8 cellular contexts compared by ENCODE assay signal in the genomic region with DNA sequence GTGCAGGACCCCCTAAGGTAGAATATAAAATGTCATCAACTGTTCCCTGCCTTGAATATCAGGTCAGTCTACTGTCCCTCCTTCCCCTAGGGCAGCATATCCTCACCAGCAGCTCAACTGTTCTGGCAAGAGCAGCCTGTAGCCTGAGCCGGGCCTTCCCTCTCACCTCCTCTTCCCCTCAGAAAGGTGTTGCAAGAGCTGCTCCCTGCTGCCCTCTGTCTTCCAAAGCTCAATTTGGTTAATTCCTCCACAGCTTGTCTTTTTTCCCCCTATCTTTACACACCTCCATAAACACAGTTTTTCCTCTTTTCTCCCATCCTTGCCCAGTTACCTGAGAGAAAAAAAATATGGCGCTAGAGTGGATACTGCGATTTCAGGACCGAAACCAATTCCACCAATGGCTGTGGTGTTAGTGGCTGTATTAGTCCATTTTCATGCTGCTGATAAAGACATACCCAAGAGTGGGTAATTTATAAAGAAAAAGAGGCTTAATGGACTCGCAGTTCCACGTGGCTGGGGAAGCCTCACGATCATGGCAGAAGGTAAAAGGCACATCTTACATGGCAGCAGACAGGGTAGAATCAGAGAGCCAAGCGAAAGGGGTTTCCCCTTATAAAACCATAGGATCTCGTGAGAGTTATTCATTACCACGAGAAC.
A peak's percentile ranks its signal among the peaks of the same experiment; 100 is the strongest.
DNase-seq lines count a peak whose midpoint lies in the region; ATAC-seq and TF ChIP-seq lines count a peak whose summit lies in the region.

No MANE protein-coding gene starts in this region.

- DNase-seq in Daoy (ENCODE audit: low read depth) = peak; percentile 82
- peak; percentile 74 to 76 for DNase-seq in NOMO-1 (lab: John Stamatoyannopoulos, UW; ENCODE audit: unreplicated experiment in 2 of 2)
- DNase-seq in activated naive CD4-positive, alpha-beta T cell treated with anti-CD3 and anti-CD28 coated beads, Interleukin-2, amount 50 U/mL, for 16 hours = peak; percentile 16
- peak; percentile 79 for DNase-seq in hepatocyte (ENCODE audit: low spot score)
- DNase-seq in stimulated activated CD4-positive, alpha-beta T cell treated with anti-CD3 and anti-CD28 coated beads, Interleukin-2, amount 100 ng/mL, for 48 hours = peak; percentile 17 to 27
- no peak for DNase-seq in DMS114 treated with DMSO at 0.1 percent for 48 hours (lab: John Stamatoyannopoulos, UW; ENCODE audit: unreplicated experiment)

- ATAC-seq in GM19397 (IDR thresholded peaks at IDR 0.05; ENCODE audit: unreplicated experiment) (peak; percentile 84), HG03354 (IDR thresholded peaks at IDR 0.05; ENCODE audit: poor library complexity, severe bottlenecking, unreplicated experiment) (peak; percentile 80)

- no peaks in the 10 kb centered on the region for H3K36me3 ChIP-seq in hepatocyte (replicated peaks; ENCODE audit: insufficient read depth, low read depth)

- peaks cover 40% of the 10 kb centered on the region for H3K4me1 ChIP-seq in hepatocyte (ENCODE audit: insufficient read depth)

- H3K79me2 ChIP-seq in hepatocyte = no peaks in the 10 kb centered on the region

- no peaks in the 10 kb centered on the region for H3K9me2 ChIP-seq in hepatocyte (replicated peaks; ENCODE audit: insufficient read depth)

- H2AFZ ChIP-seq in hepatocyte = no peak overlapping the region

- H3K4me2 ChIP-seq in hepatocyte = no peak overlapping the region

- no peaks in the 10 kb centered on the region for H3K9me3 ChIP-seq in hepatocyte (ENCODE audit: low read depth)

- peak; percentile 64 for TF ChIP-seq CTCF in hepatocyte (IDR thresholded peaks at IDR 0.05; ENCODE audit: poor library complexity)

- H4K20me1 ChIP-seq in hepatocyte (ENCODE audit: insufficient read depth, poor library complexity, severe bottlenecking) = no peaks in the 10 kb centered on the region

- no peak overlapping the region for H3K27ac ChIP-seq in hepatocyte

- no peak overlapping the region for H3K4me3 ChIP-seq in hepatocyte

- WGBS in hepatocyte (ENCODE audit: low lambda C conversion rate, missing lambda C conversion rate) = 81% methylated on average over 10 of the region's 10 CpGs

- no peaks in the 10 kb centered on the region for H3K27me3 ChIP-seq in hepatocyte
